Comparison of ENCODE assay signal across 25 cellular contexts in the genomic region with DNA sequence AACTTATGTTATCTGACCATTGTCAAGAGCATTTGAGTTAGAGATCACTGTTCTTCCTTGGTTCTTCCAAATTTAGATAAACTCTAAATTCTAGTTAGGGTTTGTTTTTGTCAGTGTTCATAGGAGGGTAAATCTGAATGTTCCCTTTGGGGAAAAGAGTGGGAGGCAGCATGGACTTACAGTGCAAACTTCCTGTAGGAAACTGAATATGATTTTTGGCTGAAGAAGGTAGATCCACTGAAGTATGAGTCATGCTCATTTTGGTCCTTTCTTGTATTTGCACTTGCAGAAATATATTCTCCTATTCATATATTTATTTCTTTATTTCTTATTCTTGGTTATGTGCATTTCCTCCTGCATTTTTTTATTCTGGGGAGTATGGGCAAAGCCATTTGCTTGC. TPM values are rescaled to one million over a fixed set of nuclear protein-coding genes. Genes with fewer than 3 reads are reported as not detected.
"Had no signal": no experiment of that assay in that cellular context is flagged by ENCODE, and none has a peak within 500 bp of the region (broad histone marks: within the 10 kb centered on the region; RNA-seq: fewer than 3 reads in every experiment).

No MANE protein-coding gene starts in this region.

- H3K27ac Mint-ChIP-seq: IgD-negative memory B cell had no signal

- H3K27me3 Mint-ChIP-seq: IgD-negative memory B cell had no signal

- H3K36me3 Mint-ChIP-seq: IgD-negative memory B cell had no signal

- H3K4me3 ChIP-seq: K562 had no signal

- H3K4me2 ChIP-seq: KMS-11, SK-N-SH had no signal

- H3K9ac ChIP-seq: KMS-11, SK-N-SH had no signal

- H3K27ac ChIP-seq: HL-60, KMS-11, RWPE1 had no signal

- H3K9me3 ChIP-seq: SK-N-SH had no signal

- ATAC-seq: K562, Panc1 had no signal

- H3K4me1 Mint-ChIP-seq: IgD-negative memory B cell had no signal

- DNase-seq: Kasumi-1, NCI-H1092, NCI-H1105 treated with DMSO at 0.1 percent for 48 hours, NCI-H1417 treated with DMSO at 0.1 percent for 48 hours, NCI-H146, NCI-H1694 treated with DMSO at 0.1 percent for 48 hours, NCI-H1930, NCI-H2081, NCI-H2107, NCI-H2227 treated with DMSO at 0.1 percent for 48 hours, NCI-H446, NCI-H510A, NCI-H524 treated with DMSO at 0.1 percent for 48 hours, NCI-H69, NCI-H774, SHP77, SK-N-SH, SW 1271 had no signal

- H3K4me3 Mint-ChIP-seq: IgD-negative memory B cell had no signal

RNA-seq across cellular contexts. Expression of gene CCDC85A, which starts 27.3 kb away (rescaled TPM):
- total RNA-seq: SK-MEL-5 had no signal
